Comparison of ENCODE assay signal across 1 cellular context in the genomic region with DNA sequence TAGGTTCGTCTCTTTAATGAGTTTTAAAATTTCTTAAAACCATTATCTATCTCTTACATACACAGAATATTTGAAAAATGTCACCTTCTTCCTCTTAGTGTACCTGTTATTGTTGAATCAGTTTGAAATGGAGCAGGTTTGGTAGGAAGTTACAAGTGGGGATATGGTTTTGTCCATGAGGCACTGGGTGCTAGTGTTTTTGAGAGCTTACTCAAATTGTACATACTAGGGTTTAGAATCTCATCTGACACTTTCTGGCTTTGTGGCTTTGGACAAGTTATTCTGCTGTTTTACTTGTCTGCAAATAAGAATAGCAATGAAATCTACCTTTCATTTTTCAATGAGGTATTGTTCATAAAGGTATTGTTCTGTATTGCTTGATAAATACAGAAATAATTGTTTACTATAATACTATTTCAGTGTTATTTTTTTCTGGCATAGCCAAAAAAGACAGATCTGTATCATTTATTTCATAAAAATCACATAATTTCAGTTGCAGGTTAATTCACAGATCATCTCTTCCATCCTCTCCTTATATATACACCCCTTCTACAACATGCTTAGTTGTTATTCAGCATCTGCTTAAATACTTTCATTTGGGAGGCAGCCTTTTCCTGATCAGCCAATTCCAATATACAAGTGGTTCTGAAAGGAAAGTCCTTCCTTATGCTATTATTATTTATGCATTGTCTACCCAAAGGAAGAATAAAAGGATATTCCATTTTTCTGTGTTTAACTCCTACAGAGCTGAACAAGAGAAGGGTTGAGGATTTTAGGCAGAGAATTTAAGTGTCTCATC.
TF ChIP-seq lines count a peak whose summit lies in the region.

No MANE protein-coding gene starts in this region.

TF ChIP-seq in GM23338, 12 proteins besides CTCF, POLR2A, EP300 and RAD21 (continued from another document):
- TF ChIP-seq, protein P1, sequence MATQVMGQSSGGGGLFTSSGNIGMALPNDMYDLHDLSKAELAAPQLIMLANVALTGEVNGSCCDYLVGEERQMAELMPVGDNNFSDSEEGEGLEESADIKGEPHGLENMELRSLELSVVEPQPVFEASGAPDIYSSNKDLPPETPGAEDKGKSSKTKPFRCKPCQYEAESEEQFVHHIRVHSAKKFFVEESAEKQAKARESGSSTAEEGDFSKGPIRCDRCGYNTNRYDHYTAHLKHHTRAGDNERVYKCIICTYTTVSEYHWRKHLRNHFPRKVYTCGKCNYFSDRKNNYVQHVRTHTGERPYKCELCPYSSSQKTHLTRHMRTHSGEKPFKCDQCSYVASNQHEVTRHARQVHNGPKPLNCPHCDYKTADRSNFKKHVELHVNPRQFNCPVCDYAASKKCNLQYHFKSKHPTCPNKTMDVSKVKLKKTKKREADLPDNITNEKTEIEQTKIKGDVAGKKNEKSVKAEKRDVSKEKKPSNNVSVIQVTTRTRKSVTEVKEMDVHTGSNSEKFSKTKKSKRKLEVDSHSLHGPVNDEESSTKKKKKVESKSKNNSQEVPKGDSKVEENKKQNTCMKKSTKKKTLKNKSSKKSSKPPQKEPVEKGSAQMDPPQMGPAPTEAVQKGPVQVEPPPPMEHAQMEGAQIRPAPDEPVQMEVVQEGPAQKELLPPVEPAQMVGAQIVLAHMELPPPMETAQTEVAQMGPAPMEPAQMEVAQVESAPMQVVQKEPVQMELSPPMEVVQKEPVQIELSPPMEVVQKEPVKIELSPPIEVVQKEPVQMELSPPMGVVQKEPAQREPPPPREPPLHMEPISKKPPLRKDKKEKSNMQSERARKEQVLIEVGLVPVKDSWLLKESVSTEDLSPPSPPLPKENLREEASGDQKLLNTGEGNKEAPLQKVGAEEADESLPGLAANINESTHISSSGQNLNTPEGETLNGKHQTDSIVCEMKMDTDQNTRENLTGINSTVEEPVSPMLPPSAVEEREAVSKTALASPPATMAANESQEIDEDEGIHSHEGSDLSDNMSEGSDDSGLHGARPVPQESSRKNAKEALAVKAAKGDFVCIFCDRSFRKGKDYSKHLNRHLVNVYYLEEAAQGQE (IDR thresholded peaks at IDR 0.05; ENCODE audit: unreplicated experiment): no peak
- no peak for TF ChIP-seq NANOG (IDR thresholded peaks at IDR 0.05; ENCODE audit: borderline replicate concordance)
- no peak for TF ChIP-seq CREB1 (CRISPR knock-in tag; IDR thresholded peaks at IDR 0.05; ENCODE audit: low read depth)
- no peak for TF ChIP-seq JUNB (IDR thresholded peaks at IDR 0.05; ENCODE audit: unreplicated experiment)
- no peak for TF ChIP-seq STAT1 (IDR thresholded peaks at IDR 0.05; ENCODE audit: unreplicated experiment)
- TF ChIP-seq, protein P2, sequence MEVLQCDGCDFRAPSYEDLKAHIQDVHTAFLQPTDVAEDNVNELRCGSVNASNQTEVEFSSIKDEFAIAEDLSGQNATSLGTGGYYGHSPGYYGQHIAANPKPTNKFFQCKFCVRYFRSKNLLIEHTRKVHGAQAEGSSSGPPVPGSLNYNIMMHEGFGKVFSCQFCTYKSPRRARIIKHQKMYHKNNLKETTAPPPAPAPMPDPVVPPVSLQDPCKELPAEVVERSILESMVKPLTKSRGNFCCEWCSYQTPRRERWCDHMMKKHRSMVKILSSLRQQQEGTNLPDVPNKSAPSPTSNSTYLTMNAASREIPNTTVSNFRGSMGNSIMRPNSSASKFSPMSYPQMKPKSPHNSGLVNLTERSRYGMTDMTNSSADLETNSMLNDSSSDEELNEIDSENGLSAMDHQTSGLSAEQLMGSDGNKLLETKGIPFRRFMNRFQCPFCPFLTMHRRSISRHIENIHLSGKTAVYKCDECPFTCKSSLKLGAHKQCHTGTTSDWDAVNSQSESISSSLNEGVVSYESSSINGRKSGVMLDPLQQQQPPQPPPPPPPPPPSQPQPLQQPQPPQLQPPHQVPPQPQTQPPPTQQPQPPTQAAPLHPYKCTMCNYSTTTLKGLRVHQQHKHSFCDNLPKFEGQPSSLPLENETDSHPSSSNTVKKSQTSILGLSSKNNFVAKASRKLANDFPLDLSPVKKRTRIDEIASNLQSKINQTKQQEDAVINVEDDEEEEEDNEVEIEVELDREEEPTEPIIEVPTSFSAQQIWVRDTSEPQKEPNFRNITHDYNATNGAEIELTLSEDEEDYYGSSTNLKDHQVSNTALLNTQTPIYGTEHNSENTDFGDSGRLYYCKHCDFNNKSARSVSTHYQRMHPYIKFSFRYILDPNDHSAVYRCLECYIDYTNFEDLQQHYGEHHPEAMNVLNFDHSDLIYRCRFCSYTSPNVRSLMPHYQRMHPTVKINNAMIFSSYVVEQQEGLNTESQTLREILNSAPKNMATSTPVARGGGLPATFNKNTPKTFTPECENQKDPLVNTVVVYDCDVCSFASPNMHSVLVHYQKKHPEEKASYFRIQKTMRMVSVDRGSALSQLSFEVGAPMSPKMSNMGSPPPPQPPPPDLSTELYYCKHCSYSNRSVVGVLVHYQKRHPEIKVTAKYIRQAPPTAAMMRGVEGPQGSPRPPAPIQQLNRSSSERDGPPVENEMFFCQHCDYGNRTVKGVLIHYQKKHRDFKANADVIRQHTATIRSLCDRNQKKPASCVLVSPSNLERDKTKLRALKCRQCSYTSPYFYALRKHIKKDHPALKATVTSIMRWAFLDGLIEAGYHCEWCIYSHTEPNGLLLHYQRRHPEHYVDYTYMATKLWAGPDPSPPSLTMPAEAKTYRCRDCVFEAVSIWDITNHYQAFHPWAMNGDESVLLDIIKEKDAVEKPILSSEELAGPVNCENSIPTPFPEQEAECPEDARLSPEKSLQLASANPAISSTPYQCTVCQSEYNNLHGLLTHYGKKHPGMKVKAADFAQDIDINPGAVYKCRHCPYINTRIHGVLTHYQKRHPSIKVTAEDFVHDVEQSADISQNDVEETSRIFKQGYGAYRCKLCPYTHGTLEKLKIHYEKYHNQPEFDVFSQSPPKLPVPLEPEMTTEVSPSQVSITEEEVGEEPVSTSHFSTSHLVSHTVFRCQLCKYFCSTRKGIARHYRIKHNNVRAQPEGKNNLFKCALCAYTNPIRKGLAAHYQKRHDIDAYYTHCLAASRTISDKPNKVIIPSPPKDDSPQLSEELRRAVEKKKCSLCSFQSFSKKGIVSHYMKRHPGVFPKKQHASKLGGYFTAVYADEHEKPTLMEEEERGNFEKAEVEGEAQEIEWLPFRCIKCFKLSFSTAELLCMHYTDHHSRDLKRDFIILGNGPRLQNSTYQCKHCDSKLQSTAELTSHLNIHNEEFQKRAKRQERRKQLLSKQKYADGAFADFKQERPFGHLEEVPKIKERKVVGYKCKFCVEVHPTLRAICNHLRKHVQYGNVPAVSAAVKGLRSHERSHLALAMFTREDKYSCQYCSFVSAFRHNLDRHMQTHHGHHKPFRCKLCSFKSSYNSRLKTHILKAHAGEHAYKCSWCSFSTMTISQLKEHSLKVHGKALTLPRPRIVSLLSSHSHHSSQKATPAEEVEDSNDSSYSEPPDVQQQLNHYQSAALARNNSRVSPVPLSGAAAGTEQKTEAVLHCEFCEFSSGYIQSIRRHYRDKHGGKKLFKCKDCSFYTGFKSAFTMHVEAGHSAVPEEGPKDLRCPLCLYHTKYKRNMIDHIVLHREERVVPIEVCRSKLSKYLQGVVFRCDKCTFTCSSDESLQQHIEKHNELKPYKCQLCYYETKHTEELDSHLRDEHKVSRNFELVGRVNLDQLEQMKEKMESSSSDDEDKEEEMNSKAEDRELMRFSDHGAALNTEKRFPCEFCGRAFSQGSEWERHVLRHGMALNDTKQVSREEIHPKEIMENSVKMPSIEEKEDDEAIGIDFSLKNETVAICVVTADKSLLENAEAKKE (CRISPR knock-in tag; IDR thresholded peaks at IDR 0.05): no peak
- TF ChIP-seq ZNF331 (CRISPR knock-in tag; IDR thresholded peaks at IDR 0.05; ENCODE audit: low read depth): no peak
